8 cellular contexts compared by ENCODE assay signal in the genomic region with DNA sequence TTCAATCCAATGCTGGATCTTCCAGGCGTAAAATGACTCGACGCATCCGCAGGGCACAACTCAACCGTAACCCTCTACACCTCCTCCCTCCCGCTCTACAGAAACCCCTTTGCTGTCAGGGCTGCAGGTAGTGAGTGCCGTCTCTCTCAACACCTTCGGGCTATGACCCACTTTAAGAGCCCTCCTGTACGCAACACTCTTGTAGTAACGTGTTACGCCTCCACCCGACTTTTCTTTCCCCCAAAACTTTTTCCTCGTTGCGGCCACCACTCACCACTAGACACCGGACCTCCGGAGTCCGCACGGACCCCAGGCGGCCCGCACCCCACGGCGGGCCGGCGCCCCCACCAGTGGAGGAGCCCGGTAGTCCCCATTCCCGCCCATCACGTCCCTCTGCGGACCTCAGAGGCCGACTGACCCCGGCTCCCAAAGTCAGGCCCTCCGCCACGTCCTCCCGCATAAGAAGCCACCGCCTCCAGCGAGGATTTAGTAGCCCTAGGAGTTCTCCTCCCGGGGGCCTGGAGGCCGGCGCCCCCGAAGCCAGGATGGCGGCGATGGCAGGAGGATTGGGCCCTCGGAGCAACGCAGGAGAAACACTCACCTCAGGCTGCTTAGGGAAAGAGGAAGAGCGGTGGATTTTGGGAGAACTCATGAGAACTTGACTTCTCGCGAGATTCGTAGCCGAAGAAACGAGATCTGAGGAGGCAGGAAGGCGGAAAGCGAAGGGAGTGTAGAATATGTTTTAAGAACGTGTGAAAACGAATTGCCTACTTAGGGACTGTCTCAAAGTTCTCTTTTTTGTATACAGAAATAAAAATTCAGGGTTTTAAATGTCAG. TPM values are rescaled to one million over a fixed set of nuclear protein-coding genes. Genes with fewer than 3 reads are reported as not detected.
DNase-seq lines count a peak whose midpoint lies in the region; ATAC-seq and TF ChIP-seq lines count a peak whose summit lies in the region.

RPL17 (minus strand) TSS at position 609 of the 837 bp plus-strand sequence.

- H3K9me2 ChIP-seq in SU-DHL-6 (replicated peaks; ENCODE audit: insufficient read depth, low read length), result no peaks in the 10 kb centered on the region

- H3K9me3 ChIP-seq in SU-DHL-6 (ENCODE audit: insufficient read depth, low read length), result no peaks in the 10 kb centered on the region
- no peaks in the 10 kb centered on the region for H3K9me3 ChIP-seq in ovary
- H3K9me3 ChIP-seq in thyroid gland, result no peaks in the 10 kb centered on the region

- H3F3A ChIP-seq in SU-DHL-6 (ENCODE audit: insufficient read depth), result peaks cover 52% of the 10 kb centered on the region

- DNase-seq in GM04503 (ENCODE audit: low read depth), result peak; percentile 96
- DNase-seq in NCI-H128 (lab: John Stamatoyannopoulos, UW; ENCODE audit: unreplicated experiment), result peak; percentile 98
- DNase-seq in activated naive CD8-positive, alpha-beta T cell treated with anti-CD3 and anti-CD28 coated beads, Interleukin-2, amount 10 ng/mL, durations not matched to agents 7 days and 5 days, result peak; percentile 78
- peak; percentile 76 for DNase-seq in Right ventricle myocardium inferior (ENCODE audit: missing footprints)
- DNase-seq in ovary, result peak; percentile 84 to 95 (median 91)
- DNase-seq in thyroid gland, result peak; percentile 92 to 93

- H3K9me3 Mint-ChIP-seq in activated naive CD8-positive, alpha-beta T cell treated with anti-CD3 and anti-CD28 coated beads, Interleukin-2, amount 10 ng/mL, durations not matched to agents 7 days and 5 days, result no peaks in the 10 kb centered on the region

- peak within 1 kb of the TSS; percentile 81 for H2AFZ ChIP-seq in SU-DHL-6 (ENCODE audit: low read depth, low read length, severe bottlenecking)

- H3K27me3 ChIP-seq in SU-DHL-6 (ENCODE audit: low read length), result no peaks in the 10 kb centered on the region
- no peaks in the 10 kb centered on the region for H3K27me3 ChIP-seq in ovary
- no peaks in the 10 kb centered on the region for H3K27me3 ChIP-seq in thyroid gland

- TF ChIP-seq EP300 in ovary (IDR thresholded peaks at IDR 0.05), result no peak

- H3K4me3 ChIP-seq in SU-DHL-6 (ENCODE audit: insufficient read depth, low read length, poor library complexity, severe bottlenecking), result peak within 1 kb of the TSS; percentile 91
- peak within 1 kb of the TSS; percentile 61 for H3K4me3 ChIP-seq in ovary
- H3K4me3 ChIP-seq in thyroid gland (replicated peaks in 1 of 3), result peak within 1 kb of the TSS; percentile 68 to 93 (median 69)

- H4K20me1 ChIP-seq in SU-DHL-6 (ENCODE audit: low read depth, low read length), result peaks cover 20% of the 10 kb centered on the region; the same call in 1 of the 2 replicates

- TF ChIP-seq POLR2A in ovary (IDR thresholded peaks at IDR 0.05), result peak; percentile 92
- peak; percentile 93 to 97 for TF ChIP-seq POLR2A in thyroid gland (IDR thresholded peaks at IDR 0.05)

- intact Hi-C loops in Right ventricle myocardium inferior (cut with DNase I) (loop anchor here (10.0 kb wide), 1 partner anchor 323 kb away; the partner anchor contains the start of gene ACAA2), ovary (cut with DNase I) (loop anchor here in 1 of 4 donors (10.0 kb wide), 2 partner anchors 793 to 817 kb away; partner anchors contain the start of genes CXXC1 and MBD1), thyroid gland (cut with DNase I) (no loop called here)

- TF ChIP-seq CTCF in SU-DHL-6 (IDR thresholded peaks at IDR 0.05; ENCODE audit: insufficient read depth, low read length, poor library complexity, severe bottlenecking) (no peak), ovary (IDR thresholded peaks at IDR 0.05) (no peak), thyroid gland (IDR thresholded peaks at IDR 0.05) (peak in 2 of 6 experiments; percentile 6 to 19)

- H3K36me3 ChIP-seq in SU-DHL-6 (ENCODE audit: low read length) (peaks cover 36% of the 10 kb centered on the region), ovary (no peaks in the 10 kb centered on the region), thyroid gland (peaks cover 30 to 37% of the 10 kb centered on the region in 2 donors)

- 0 to 1% (median 1%) methylated on average over 53 of the region's 53 CpGs for WGBS in ovary, 3 donors
- whole genome bisulfite sequencing in thyroid gland, 2 donors, result 0 to 1% methylated on average over 37 to 53 of the region's 53 CpGs

- peak within 1 kb of the TSS; percentile 95 for H3K9ac ChIP-seq in SU-DHL-6 (ENCODE audit: low read length)

- H3K4me1 ChIP-seq in ovary (ENCODE audit: insufficient read depth) (peaks cover 3% of the 10 kb centered on the region), thyroid gland (peaks cover 13 to 22% of the 10 kb centered on the region in 2 donors)

- H3K4me2 ChIP-seq in SU-DHL-6 (ENCODE audit: low read depth, low read length, poor library complexity, severe bottlenecking), result peak within 1 kb of the TSS; percentile 83

- H3K4me3 Mint-ChIP-seq in activated naive CD8-positive, alpha-beta T cell treated with anti-CD3 and anti-CD28 coated beads, Interleukin-2, amount 10 ng/mL, durations not matched to agents 7 days and 5 days, result peak within 1 kb of the TSS; percentile 99

- H3K27me3 Mint-ChIP-seq in activated naive CD8-positive, alpha-beta T cell treated with anti-CD3 and anti-CD28 coated beads, Interleukin-2, amount 10 ng/mL, durations not matched to agents 7 days and 5 days, result no peaks in the 10 kb centered on the region

- POLR2A ChIA-PET in activated naive CD8-positive, alpha-beta T cell treated with anti-CD3 and anti-CD28 coated beads, Interleukin-2, amount 10 ng/mL, durations not matched to agents 7 days and 5 days (lab: Charles Lee), result no interaction called here

- ATAC-seq in HG02571 (IDR thresholded peaks at IDR 0.05; ENCODE audit: unreplicated experiment) (peak; percentile 79), Right ventricle myocardium inferior (peak; percentile 90)
- peak; percentile 68 for ATAC-seq in activated naive CD8-positive, alpha-beta T cell treated with anti-CD3 and anti-CD28 coated beads, Interleukin-2, amount 10 ng/mL, durations not matched to agents 7 days and 5 days (ENCODE audit: low read depth)

- peaks cover 28% of the 10 kb centered on the region for H3K79me2 ChIP-seq in SU-DHL-6 (ENCODE audit: insufficient read depth, low read length)

- peak within 1 kb of the TSS; percentile 90 for H3K27ac ChIP-seq in SU-DHL-6 (ENCODE audit: low read depth, low read length)
- H3K27ac ChIP-seq in ovary, result peak within 1 kb of the TSS; percentile 73 to 82
- peak within 1 kb of the TSS; percentile 87 to 91 (median 91) for H3K27ac ChIP-seq in thyroid gland

- peaks cover 31% of the 10 kb centered on the region for H3K36me3 Mint-ChIP-seq in activated naive CD8-positive, alpha-beta T cell treated with anti-CD3 and anti-CD28 coated beads, Interleukin-2, amount 10 ng/mL, durations not matched to agents 7 days and 5 days

- peaks cover 44% of the 10 kb centered on the region for H3K4me1 Mint-ChIP-seq in activated naive CD8-positive, alpha-beta T cell treated with anti-CD3 and anti-CD28 coated beads, Interleukin-2, amount 10 ng/mL, durations not matched to agents 7 days and 5 days

- H3K27ac Mint-ChIP-seq in activated naive CD8-positive, alpha-beta T cell treated with anti-CD3 and anti-CD28 coated beads, Interleukin-2, amount 10 ng/mL, durations not matched to agents 7 days and 5 days, result peak within 1 kb of the TSS; percentile 98

RNA-seq across cellular contexts. Expression of gene RPL17, which starts in this region (rescaled TPM):
- total RNA-seq in activated naive CD8-positive, alpha-beta T cell treated with anti-CD3 and anti-CD28 coated beads, Interleukin-2, amount 10 ng/mL, durations not matched to agents 7 days and 5 days, result 1,000 to 10,000 TPM; 1,490 to 1,572 TPM
- total RNA-seq in Right ventricle myocardium inferior, result 823 TPM
- total RNA-seq in ovary, result 1,000 to 10,000 TPM; 3,089 to 8,014 (median 3,638) TPM
- polyA plus RNA-seq in ovary, result 1,000 to 10,000 TPM; 3,009 to 5,423 TPM
- 1,000 to 10,000 TPM; 1,085 to 2,686 (median 1,511) TPM for total RNA-seq in thyroid gland

Comparison
In these comparisons a context has a peak if more than half of its experiments do, and no peak if none do; other contexts are left out.
1. Peak in every context shown above with its lines: DNase-seq, ATAC-seq, H3K4me3 ChIP-seq and H3K27ac ChIP-seq.